ENCODE assay signal across 8 cellular contexts in the genomic region with DNA sequence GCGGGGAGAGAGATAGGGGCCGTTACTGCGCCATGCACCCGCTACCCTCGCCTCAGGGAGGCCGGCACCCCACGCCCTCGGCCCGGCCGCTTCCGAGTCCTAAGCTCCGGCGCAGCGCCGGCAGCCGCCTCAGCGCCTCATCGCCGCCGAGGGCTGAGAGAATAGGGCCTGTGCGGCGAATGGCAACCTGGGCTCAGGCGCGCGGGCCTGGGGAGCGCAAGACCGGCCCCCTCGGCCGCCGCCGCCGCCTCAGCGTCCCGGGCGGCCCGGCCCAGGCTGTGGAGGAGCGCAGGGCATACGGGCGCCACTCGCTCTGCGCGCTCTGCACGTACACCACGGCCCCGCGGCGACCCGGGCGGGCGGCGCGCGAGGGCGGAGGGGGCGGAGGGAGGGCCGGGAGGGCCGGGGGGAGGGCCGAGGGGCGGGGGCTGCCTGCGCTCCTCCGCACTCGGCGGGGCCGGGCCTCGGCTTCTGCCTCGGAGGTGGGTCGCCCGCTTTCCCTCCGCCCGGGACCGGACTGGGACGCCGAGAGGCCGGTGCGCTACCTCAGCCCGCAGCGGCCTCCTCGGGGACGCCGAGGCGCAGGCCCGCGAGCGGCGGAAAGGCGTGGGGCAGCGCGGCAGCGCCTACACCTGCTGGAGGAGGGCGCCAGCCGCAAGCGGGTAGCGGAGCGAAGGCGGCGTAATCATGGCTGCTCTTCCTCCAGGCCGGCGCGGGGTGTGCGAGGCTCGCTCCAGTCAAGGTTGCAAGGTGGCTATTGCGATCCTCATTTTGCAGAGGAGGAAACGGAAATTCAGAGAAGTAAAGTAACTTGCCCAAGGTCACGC. TPM values are rescaled to one million over a fixed set of nuclear protein-coding genes. Genes with fewer than 3 reads are reported as not detected.
A peak's percentile ranks its signal among the peaks of the same experiment; 100 is the strongest.
DNase-seq lines count a peak whose midpoint lies in the region; ATAC-seq and TF ChIP-seq lines count a peak whose summit lies in the region.

A gene (minus strand): TSS at position 317 of the 827 bp plus-strand sequence. CDS start 399 bp downstream, outside the sequence.

- H3K27ac Mint-ChIP-seq in Caco-2 (ENCODE audit: unreplicated experiment) = peak within 1 kb of the TSS; percentile 93
- H3K27ac Mint-ChIP-seq in endodermal cell = peak within 1 kb of the TSS; percentile 94
- peak within 1 kb of the TSS; percentile 98 for H3K27ac Mint-ChIP-seq in mesothelial cell of epicardium

- peak; percentile 68 for ATAC-seq in GM21360 (IDR thresholded peaks at IDR 0.05; ENCODE audit: unreplicated experiment)

- H3K4me1 Mint-ChIP-seq in Caco-2 (ENCODE audit: low read depth, unreplicated experiment) = peaks cover 19% of the 10 kb centered on the region
- peaks cover 32% of the 10 kb centered on the region for H3K4me1 Mint-ChIP-seq in endodermal cell
- H3K4me1 Mint-ChIP-seq in mesothelial cell of epicardium = peaks cover 45% of the 10 kb centered on the region

- H3K36me3 Mint-ChIP-seq in Caco-2 (ENCODE audit: insufficient read depth, unreplicated experiment) (no peaks in the 10 kb centered on the region), endodermal cell (ENCODE audit: low read depth) (no peaks in the 10 kb centered on the region), mesothelial cell of epicardium (no peaks in the 10 kb centered on the region)

- no peaks in the 10 kb centered on the region for H3K36me3 ChIP-seq in Caco-2 (ENCODE audit: control insufficient read depth, insufficient read depth, low read length)
- peaks cover 7% of the 10 kb centered on the region for H3K36me3 ChIP-seq in NT2/D1 (ENCODE audit: insufficient read depth, insufficient read length, low read length)
- H3K36me3 ChIP-seq in endodermal cell (ENCODE audit: control insufficient read depth, insufficient read depth, low read length) = no peaks in the 10 kb centered on the region

- H3K4me3 ChIP-seq in Caco-2 (ENCODE audit: low read depth, low read length) = peak within 1 kb of the TSS; percentile 51
- peak within 1 kb of the TSS; percentile 73 for H3K4me3 ChIP-seq in NT2/D1 (ENCODE audit: insufficient read length, low read depth)
- peak within 1 kb of the TSS; percentile 90 for H3K4me3 ChIP-seq in endodermal cell (ENCODE audit: low read length)

- H3K4me3 Mint-ChIP-seq in Caco-2 (ENCODE audit: unreplicated experiment) (peak within 1 kb of the TSS; percentile 78), endodermal cell (peak within 1 kb of the TSS; percentile 85), mesothelial cell of epicardium (peak within 1 kb of the TSS; percentile 85)

- no peaks in the 10 kb centered on the region for H3K27me3 Mint-ChIP-seq in Caco-2 (ENCODE audit: insufficient read depth, unreplicated experiment)
- H3K27me3 Mint-ChIP-seq in endodermal cell (ENCODE audit: insufficient read depth) = peaks cover 49% of the 10 kb centered on the region
- H3K27me3 Mint-ChIP-seq in mesothelial cell of epicardium (ENCODE audit: low read depth) = no peaks in the 10 kb centered on the region

- peak within 1 kb of the TSS; percentile 75 for H3K27ac ChIP-seq in endodermal cell (ENCODE audit: low read depth, low read length)

- H3K9me3 ChIP-seq in Caco-2 (no peaks in the 10 kb centered on the region), NT2/D1 (ENCODE audit: insufficient read depth, low read length) (no peaks in the 10 kb centered on the region), endodermal cell (ENCODE audit: control insufficient read depth, low read length) (no peaks in the 10 kb centered on the region)

- no TSS peak for BruUV-seq in Caco-2 (replicated peaks; lab: Mats Ljungman, UMichigan)

- peak within 1 kb of the TSS; percentile 90 for H3K9ac ChIP-seq in NT2/D1 (ENCODE audit: insufficient read length, low read depth)
- peak within 1 kb of the TSS; percentile 67 for H3K9ac ChIP-seq in endodermal cell (ENCODE audit: extremely low read depth, low read length, poor library complexity, severe bottlenecking)

- CTCF ChIA-PET in Caco-2 (lab: Charles Lee) = no interaction called here

- TF ChIP-seq CTCF in Caco-2 (IDR thresholded peaks at IDR 0.05; ENCODE audit: insufficient read depth in 1 of 2, low read depth in 1 of 2, low read length in 1 of 2, severe bottlenecking in 1 of 2, unreplicated experiment in 1 of 2) = peak; percentile 28 to 55
- TF ChIP-seq CTCF in endodermal cell (conservative IDR thresholded peaks at IDR 0.05) = peak; percentile 62
- no peak for TF ChIP-seq CTCF in mesothelial cell of epicardium (IDR thresholded peaks at IDR 0.05; ENCODE audit: unreplicated experiment)

- POLR2A ChIA-PET in Caco-2 (lab: Charles Lee) = interaction anchor here (0.6 kb wide), 1 partner anchor 60 kb away, joined by 6 read pairs; no protein-coding TSS in a partner anchor

- H3K9me3 Mint-ChIP-seq in Caco-2 (ENCODE audit: unreplicated experiment) = no peaks in the 10 kb centered on the region
- H3K9me3 Mint-ChIP-seq in endodermal cell = no peaks in the 10 kb centered on the region
- no peaks in the 10 kb centered on the region for H3K9me3 Mint-ChIP-seq in mesothelial cell of epicardium

- intact Hi-C loops in Caco-2 (cut with micrococcal nuclease; ENCODE audit: unreplicated experiment) = loop anchor here (1.0 to 5.0 kb wide), 3 partner anchors 53 to 168 kb away; no protein-coding TSS in a partner anchor

- DNase-seq in Caco-2 (peak; percentile 89 to 94), HT-29 (ENCODE audit: low spot score) (peak; percentile 82), NT2/D1 (ENCODE audit: low read depth, low spot score) (peak; percentile 81), endodermal cell (peak; percentile 89), mesothelial cell of epicardium (ENCODE audit: low spot score in 2 of 2, unreplicated experiment in 2 of 2) (peak; percentile 77 to 85)
- peak; percentile 26 for DNase-seq in activated CD8-positive, alpha-beta memory T cell treated with anti-CD3 and anti-CD28 coated beads, Interleukin-2, amount 50 U/mL, for 1 hour (ENCODE audit: extremely low read depth)
- DNase-seq in stimulated activated CD8-positive, alpha-beta memory T cell treated with anti-CD3 and anti-CD28 coated beads, Interleukin-15, amount 100 ng/mL, for 4 hours (ENCODE audit: low read depth in 2 of 2) = peak; percentile 55 to 76

- H3K27me3 ChIP-seq in Caco-2 (replicated peaks; ENCODE audit: control insufficient read depth, insufficient read depth, low read length) (no peaks in the 10 kb centered on the region), NT2/D1 (ENCODE audit: insufficient read depth, insufficient read length) (peaks cover 50% of the 10 kb centered on the region), endodermal cell (ENCODE audit: control insufficient read depth, insufficient read depth, low read length, poor library complexity, severe bottlenecking) (peaks cover 16% of the 10 kb centered on the region)

- H3K4me1 ChIP-seq in Caco-2 (peaks cover 26% of the 10 kb centered on the region), NT2/D1 (ENCODE audit: insufficient read depth, insufficient read length) (no peaks in the 10 kb centered on the region), endodermal cell (ENCODE audit: control insufficient read depth, insufficient read depth, low read length) (peaks cover 4% of the 10 kb centered on the region)

- WGBS in endodermal cell (ENCODE audit: insufficient coverage in 1 of 2, insufficient read length in 1 of 2), 2 experiments = 0% methylated on average over 17 to 104 of the region's 104 CpGs

RNA-seq across cellular contexts. Expression of the gene that starts here (rescaled TPM):
- total RNA-seq in Caco-2 (2022) = 26.7 and 31.1 TPM in 2 replicates
- 21.1 and 21.8 TPM in 2 replicates for total RNA-seq in HT-29 (2014; rRNA removed; shearing (Covaris generic))
- total RNA-seq in endodermal cell = 10 to 100 TPM; 12.2 to 17.4 TPM
- polyA plus RNA-seq in endodermal cell (2013, experiment 1 of 2) = 17.6 TPM
- 18.7 TPM for polyA plus RNA-seq in endodermal cell (2013, experiment 2 of 2)
- 32.5 to 34.4 TPM (median 33.6 TPM) in 3 replicates for total RNA-seq in mesothelial cell of epicardium

Comparison
In these comparisons a context has a peak if more than half of its experiments do, and no peak if none do; other contexts are left out.
1. Peak in every context shown above with its lines: DNase-seq, ATAC-seq, H3K4me3 ChIP-seq and H3K27ac ChIP-seq.
2. DNase-seq: peak in every context shown above with its lines; median percentile 92 in Caco-2; 89 in endodermal cell; 82 in HT-29; 81 in NT2/D1; 81 in mesothelial cell of epicardium; 66 in stimulated activated CD8-positive, alpha-beta memory T cell treated with anti-CD3 and anti-CD28 coated beads, Interleukin-15, amount 100 ng/mL, for 4 hours; 26 in activated CD8-positive, alpha-beta memory T cell treated with anti-CD3 and anti-CD28 coated beads, Interleukin-2, amount 50 U/mL, for 1 hour.